Comparison of ENCODE assay signal across 23 cellular contexts in the genomic region with DNA sequence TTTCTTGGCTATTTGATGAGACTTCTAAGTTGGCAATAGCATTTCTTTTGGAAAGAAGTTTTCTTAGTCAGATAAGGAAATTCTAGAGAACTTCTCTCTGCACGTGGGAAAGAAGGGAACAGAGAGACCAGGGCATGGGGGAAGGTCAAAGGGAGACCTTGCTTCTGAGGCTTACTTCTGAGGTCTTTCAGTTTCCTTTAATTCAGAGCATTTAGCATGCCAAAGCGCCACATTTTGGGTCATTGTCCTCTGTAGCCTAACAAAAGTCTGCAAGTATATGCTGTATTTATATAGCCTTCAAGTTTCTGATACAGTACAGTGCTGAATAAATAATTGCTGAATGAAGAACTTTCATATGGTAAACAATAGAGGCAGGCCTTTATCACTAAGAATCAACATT.
DNase-seq lines count a peak whose midpoint lies in the region; ATAC-seq, FAIRE-seq and TF ChIP-seq lines count a peak whose summit lies in the region.
"Had no signal": no experiment of that assay in that cellular context is flagged by ENCODE, and none has a peak within 500 bp of the region (broad histone marks: within the 10 kb centered on the region; RNA-seq: fewer than 3 reads in every experiment).

No MANE protein-coding gene starts in this region.

- H3K4me3 ChIP-seq in CD4-positive, CD25-positive, alpha-beta regulatory T cell (ENCODE audit: low read depth, low read length) = no peak overlapping the region
- H3K4me3 ChIP-seq in naive thymus-derived CD4-positive, alpha-beta T cell (ENCODE audit: low read length) = no peak overlapping the region
- H3K4me3 ChIP-seq: GM23338, MG63, PC-9, SJSA1 had no signal

- intact Hi-C loops in CD4-positive, alpha-beta T cell (cut with DNase I, micrococcal nuclease) = no loop called here
- intact Hi-C loops in naive thymus-derived CD4-positive, alpha-beta T cell (cut with micrococcal nuclease) = loop anchor here in 1 of 2 donors (2.0 kb wide), 1 partner anchor 20 kb away; no protein-coding TSS in a partner anchor

- no peaks in the 10 kb centered on the region for H3K27me3 Mint-ChIP-seq in CD4-positive, CD25-positive, alpha-beta regulatory T cell
- H3K27me3 Mint-ChIP-seq in CD4-positive, alpha-beta T cell = no peaks in the 10 kb centered on the region
- no peaks in the 10 kb centered on the region for H3K27me3 Mint-ChIP-seq in T-cell
- H3K27me3 Mint-ChIP-seq in naive thymus-derived CD4-positive, alpha-beta T cell = no peaks in the 10 kb centered on the region

- no peak for ATAC-seq in CD4-positive, CD25-positive, alpha-beta regulatory T cell (ENCODE audit: low read depth in 2 of 2)
- no peak for ATAC-seq in CD4-positive, alpha-beta T cell (ENCODE audit: poor library complexity)
- no peak for ATAC-seq in T-cell (replicated peaks in 1 of 4)
- ATAC-seq in naive thymus-derived CD4-positive, alpha-beta T cell = no peak
- ATAC-seq: GM23338, HCT116, Right ventricle myocardium inferior had no signal

- H3K36me3 Mint-ChIP-seq in CD4-positive, CD25-positive, alpha-beta regulatory T cell = peaks cover 28% of the 10 kb centered on the region
- H3K36me3 Mint-ChIP-seq in CD4-positive, alpha-beta T cell (ENCODE audit: low read depth) = peaks cover 44% of the 10 kb centered on the region
- H3K36me3 Mint-ChIP-seq in T-cell = peaks cover 54% of the 10 kb centered on the region
- H3K36me3 Mint-ChIP-seq in naive thymus-derived CD4-positive, alpha-beta T cell = peaks cover 0 to 41% (median 20%) of the 10 kb centered on the region in 5 donors

- peaks cover 42% of the 10 kb centered on the region for H3K4me1 ChIP-seq in CD4-positive, CD25-positive, alpha-beta regulatory T cell (ENCODE audit: control insufficient read depth, insufficient read depth, low read length, poor library complexity, severe bottlenecking)
- H3K4me1 ChIP-seq in naive thymus-derived CD4-positive, alpha-beta T cell (ENCODE audit: control insufficient read depth in 2 of 2, insufficient read depth in 2 of 2, low read length in 2 of 2) = peaks cover 15 to 27% of the 10 kb centered on the region in 2 donors

- H3K4me1 Mint-ChIP-seq in CD4-positive, CD25-positive, alpha-beta regulatory T cell = peaks cover 32 to 82% (median 54%) of the 10 kb centered on the region in 4 donors
- peaks cover 77% of the 10 kb centered on the region for H3K4me1 Mint-ChIP-seq in CD4-positive, alpha-beta T cell (ENCODE audit: low read depth)
- H3K4me1 Mint-ChIP-seq in T-cell = peaks cover 68 to 75% (median 71%) of the 10 kb centered on the region in 3 donors
- peaks cover 32 to 83% (median 60%) of the 10 kb centered on the region in 7 donors for H3K4me1 Mint-ChIP-seq in naive thymus-derived CD4-positive, alpha-beta T cell

- H3K36me3 ChIP-seq in CD4-positive, CD25-positive, alpha-beta regulatory T cell (ENCODE audit: control insufficient read depth, insufficient read depth, low read length) = peaks cover 12% of the 10 kb centered on the region
- H3K36me3 ChIP-seq in naive thymus-derived CD4-positive, alpha-beta T cell (ENCODE audit: control insufficient read depth in 2 of 3, insufficient read depth in 3 of 3, low read length in 3 of 3) = no peaks in the 10 kb centered on the region
- H3K36me3 ChIP-seq: MG63, SJSA1 had no signal

- H3K27ac Mint-ChIP-seq in CD4-positive, CD25-positive, alpha-beta regulatory T cell = peak overlapping the region; percentile 7 to 71 (median 65)
- H3K27ac Mint-ChIP-seq in CD4-positive, alpha-beta T cell = peak overlapping the region; percentile 34
- peak overlapping the region; percentile 53 to 70 for H3K27ac Mint-ChIP-seq in T-cell
- H3K27ac Mint-ChIP-seq in naive thymus-derived CD4-positive, alpha-beta T cell = peak overlapping the region in 7 of 9 donors; percentile 16 to 69 (median 33)
- H3K27ac Mint-ChIP-seq: GM23338 had no signal

- CTCF ChIA-PET in CD4-positive, alpha-beta T cell (lab: Charles Lee) = no interaction called here
- CTCF ChIA-PET in T-cell (lab: Charles Lee) = no interaction called here
- CTCF ChIA-PET in naive thymus-derived CD4-positive, alpha-beta T cell (lab: Charles Lee) = no interaction called here

- TF ChIP-seq POLR2A in H54 (IDR thresholded peaks at IDR 0.05; ENCODE audit: low read depth, low read length) = no peak

- no peak for TF ChIP-seq CTCF in CD4-positive, alpha-beta T cell (IDR thresholded peaks at IDR 0.05)

- no peak for DNase-seq in CD4-positive, CD25-positive, alpha-beta regulatory T cell
- DNase-seq in CD4-positive, alpha-beta T cell = no peak
- DNase-seq in T-cell (no peak), NCI-H1105 (lab: John Stamatoyannopoulos, UW) (no peak), middle frontal gyrus (ENCODE audit: extremely low spot score, low spot score) (no peak), H54 (ENCODE audit: insufficient read length, low spot score) (no peak), foreskin melanocyte (no peak)
- no peak for DNase-seq in naive thymus-derived CD4-positive, alpha-beta T cell
- DNase-seq: C1 segment of cervical spinal cord, DMS53, IMR-90, KG1, MG63, NCI-H1417, NCI-H1694 treated with DMSO at 0.1 percent for 48 hours, NCI-H2081, NCI-H2227 treated with DMSO at 0.1 percent for 48 hours, NCI-H526 treated with DMSO at 0.1 percent for 48 hours, PC-9 had no signal

- H3K9me3 ChIP-seq in CD4-positive, CD25-positive, alpha-beta regulatory T cell (ENCODE audit: control insufficient read depth in 2 of 2, low read length in 2 of 2) = no peaks in the 10 kb centered on the region
- H3K9me3 ChIP-seq in CD4-positive, alpha-beta T cell (ENCODE audit: control insufficient read depth, low read length) = no peaks in the 10 kb centered on the region
- no peaks in the 10 kb centered on the region for H3K9me3 ChIP-seq in naive thymus-derived CD4-positive, alpha-beta T cell (ENCODE audit: control insufficient read depth in 2 of 3, low read length in 3 of 3)
- H3K9me3 ChIP-seq: MG63, SJSA1 had no signal

- H3K9me3 Mint-ChIP-seq in CD4-positive, CD25-positive, alpha-beta regulatory T cell = peaks cover 0 to 4% (median 0%) of the 10 kb centered on the region in 7 donors
- no peaks in the 10 kb centered on the region for H3K9me3 Mint-ChIP-seq in CD4-positive, alpha-beta T cell
- peaks cover 0 to 3% (median 0%) of the 10 kb centered on the region in 3 donors for H3K9me3 Mint-ChIP-seq in T-cell
- H3K9me3 Mint-ChIP-seq in naive thymus-derived CD4-positive, alpha-beta T cell = peaks cover 0 to 8% (median 0%) of the 10 kb centered on the region in 11 donors
- H3K9me3 Mint-ChIP-seq: GM23338 had no signal

- H3K27me3 ChIP-seq in CD4-positive, CD25-positive, alpha-beta regulatory T cell (ENCODE audit: control insufficient read depth, insufficient read depth, low read length) = no peaks in the 10 kb centered on the region
- no peaks in the 10 kb centered on the region for H3K27me3 ChIP-seq in CD4-positive, alpha-beta T cell (ENCODE audit: control insufficient read depth, insufficient read depth, low read length)
- H3K27me3 ChIP-seq in naive thymus-derived CD4-positive, alpha-beta T cell (ENCODE audit: control insufficient read depth in 2 of 2, insufficient read depth in 2 of 2, low read length in 2 of 2) = no peaks in the 10 kb centered on the region
- H3K27me3 ChIP-seq: MG63, SJSA1 had no signal

- POLR2A ChIA-PET in CD4-positive, alpha-beta T cell (lab: Charles Lee) = no interaction called here
- POLR2A ChIA-PET in T-cell (lab: Charles Lee) = interaction anchor here in 1 of 2 donors (0.6 kb wide), 1 partner anchor 28 kb away, joined by 4 read pairs; no protein-coding TSS in a partner anchor
- POLR2A ChIA-PET in naive thymus-derived CD4-positive, alpha-beta T cell (lab: Charles Lee) = no interaction called here

- no peak for FAIRE-seq in H54 (lab: Jason Lieb, UNC)

- no peak overlapping the region for H3K27ac ChIP-seq in CD4-positive, CD25-positive, alpha-beta regulatory T cell (ENCODE audit: insufficient read depth, low read length, poor library complexity, severe bottlenecking)
- H3K27ac ChIP-seq in CD4-positive, alpha-beta T cell (ENCODE audit: low read depth, low read length) = no peak overlapping the region
- no peak overlapping the region for H3K27ac ChIP-seq in naive thymus-derived CD4-positive, alpha-beta T cell (ENCODE audit: low read depth, low read length)
- H3K27ac ChIP-seq: PC-9, SJSA1 had no signal

- H3K4me3 Mint-ChIP-seq in CD4-positive, CD25-positive, alpha-beta regulatory T cell = peak overlapping the region in 1 of 4 donors; percentile 59
- H3K4me3 Mint-ChIP-seq in CD4-positive, alpha-beta T cell = no peak overlapping the region
- no peak overlapping the region for H3K4me3 Mint-ChIP-seq in T-cell
- H3K4me3 Mint-ChIP-seq in naive thymus-derived CD4-positive, alpha-beta T cell = peak overlapping the region in 3 of 10 donors; percentile 19 to 62 (median 24)
- H3K4me3 Mint-ChIP-seq: GM23338 had no signal
